In the genomic region with DNA sequence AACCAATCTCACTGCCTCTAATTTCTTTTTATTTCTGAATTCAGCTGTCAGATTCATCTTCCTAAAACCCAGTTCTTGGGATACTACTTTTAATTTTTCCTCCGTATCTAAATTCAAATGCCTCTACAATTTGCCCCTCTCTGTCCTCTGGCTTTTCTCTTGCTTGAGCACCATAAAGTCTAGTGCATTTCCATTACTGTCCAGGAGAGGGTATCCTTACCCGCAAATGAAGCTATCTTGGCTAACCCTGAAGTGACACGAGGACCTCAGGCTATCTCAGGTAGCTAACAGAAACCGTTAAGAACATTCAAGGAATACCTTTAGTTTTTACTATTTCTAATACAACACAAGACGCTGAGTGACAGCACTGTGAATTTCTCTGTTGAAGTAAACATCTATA, we compare ENCODE assay signal across 9 cellular contexts. TPM values are rescaled to one million over a fixed set of nuclear protein-coding genes. Genes with fewer than 3 reads are reported as not detected.
DNase-seq lines count a peak whose midpoint lies in the region; ATAC-seq and TF ChIP-seq lines count a peak whose summit lies in the region.
"Had no signal": no experiment of that assay in that cellular context is flagged by ENCODE, and none has a peak within 500 bp of the region (broad histone marks: within the 10 kb centered on the region; RNA-seq: fewer than 3 reads in every experiment).

No MANE protein-coding gene starts in this region.

- no peaks in the 10 kb centered on the region for H3K4me1 ChIP-seq in gastrocnemius medialis
- H3K4me1 ChIP-seq: tibial nerve had no signal

- H3K9me3 ChIP-seq in WERI-Rb-1 (ENCODE audit: severe bottlenecking) (no peaks in the 10 kb centered on the region), gastrocnemius medialis (no peaks in the 10 kb centered on the region)

- peak; percentile 61 for TF ChIP-seq CTCF in WERI-Rb-1 (IDR thresholded peaks at IDR 0.05; ENCODE audit: low read depth, low read length)
- peak in 1 of 5 experiments; percentile 13 for TF ChIP-seq CTCF in gastrocnemius medialis (IDR thresholded peaks at IDR 0.05 in 4 of 5, conservative IDR thresholded peaks at IDR 0.05 in 1 of 5)

- DNase-seq in NCI-H146 (lab: John Stamatoyannopoulos, UW) (peak; percentile 0), NCI-H146 treated with DMSO at 0.1 percent for 48 hours (lab: John Stamatoyannopoulos, UW; ENCODE audit: unreplicated experiment) (no peak), HT1080 (ENCODE audit: low read depth) (peak; percentile 18), WERI-Rb-1 (peak; percentile 12), left lobe of liver (ENCODE audit: low spot score) (no peak), gastrocnemius medialis (no peak)
- no peak for DNase-seq in activated CD4-positive, alpha-beta T cell treated with anti-CD3 and anti-CD28 coated beads, Interleukin-2, amount 50 U/mL, for 1 hour
- no peak for DNase-seq in naive thymus-derived CD8-positive, alpha-beta T cell

- H3K36me3 ChIP-seq in WERI-Rb-1 (no peaks in the 10 kb centered on the region), gastrocnemius medialis (no peaks in the 10 kb centered on the region)
- H3K36me3 ChIP-seq: tibial nerve had no signal

- H3K4me3 ChIP-seq in WERI-Rb-1 (ENCODE audit: low read depth, low read length) (no peak overlapping the region), gastrocnemius medialis (no peak overlapping the region)
- H3K4me3 ChIP-seq: tibial nerve had no signal

- POLR2A ChIA-PET in naive thymus-derived CD8-positive, alpha-beta T cell (lab: Charles Lee) = no interaction called here

- peaks cover 0 to 4% (median 0%) of the 10 kb centered on the region in 3 donors for H3K36me3 Mint-ChIP-seq in naive thymus-derived CD8-positive, alpha-beta T cell

- intact Hi-C loops in gastrocnemius medialis (cut with DNase I; ENCODE audit: low total_unique reads) = no loop called here

- H3K27me3 ChIP-seq in WERI-Rb-1 (ENCODE audit: insufficient read depth, low read depth, severe bottlenecking) = peaks cover 9% of the 10 kb centered on the region
- no peaks in the 10 kb centered on the region for H3K27me3 ChIP-seq in gastrocnemius medialis

- ATAC-seq in left lobe of liver (peak; percentile 83), gastrocnemius medialis (no peak)
- ATAC-seq in naive thymus-derived CD8-positive, alpha-beta T cell = no peak

- peaks cover 0 to 1% (median 0%) of the 10 kb centered on the region in 4 donors for H3K4me1 Mint-ChIP-seq in naive thymus-derived CD8-positive, alpha-beta T cell

- no peak overlapping the region for H3K27ac ChIP-seq in WERI-Rb-1
- H3K27ac ChIP-seq in gastrocnemius medialis = no peak overlapping the region
- H3K27ac ChIP-seq: tibial nerve had no signal

- no peak overlapping the region for H3K4me3 Mint-ChIP-seq in naive thymus-derived CD8-positive, alpha-beta T cell

- TF ChIP-seq POLR2A in gastrocnemius medialis (IDR thresholded peaks at IDR 0.05) = no peak

- no peak overlapping the region for H3K27ac Mint-ChIP-seq in naive thymus-derived CD8-positive, alpha-beta T cell

- no peaks in the 10 kb centered on the region for H3K27me3 Mint-ChIP-seq in naive thymus-derived CD8-positive, alpha-beta T cell

- in situ Hi-C loops in gastrocnemius medialis (cut with MboI; ENCODE audit: low sequenced_read_pairs in 4 of 4) = no loop called here

- H3K9me3 Mint-ChIP-seq in naive thymus-derived CD8-positive, alpha-beta T cell = peaks cover 0 to 13% (median 0%) of the 10 kb centered on the region in 9 donors

RNA-seq across cellular contexts. Expression of a gene that starts 49.4 kb away (rescaled TPM):
- not detected in 2 replicates for total RNA-seq in HT1080 (2014; rRNA removed; shearing (Covaris generic))
- polyA plus RNA-seq in HT1080 (2015; cell fraction: cytosol; rRNA removed) = not detected in 2 replicates
- not detected in 2 replicates for polyA plus RNA-seq in HT1080 (2015; cell fraction: nucleus; rRNA removed)
- not detected for total RNA-seq in left lobe of liver
- not detected for total RNA-seq in naive thymus-derived CD8-positive, alpha-beta T cell
- not detected for polyA plus RNA-seq in naive thymus-derived CD8-positive, alpha-beta T cell
- total RNA-seq in gastrocnemius medialis = under 1 TPM in 1 of 4 donors, not detected in 3; 0.29 TPM
- total RNA-seq: tibial nerve had no signal

Comparison
In these comparisons a context has a peak if more than half of its experiments do, and no peak if none do; other contexts are left out.
1. DNase-seq: peak in NCI-H146 (single experiment), HT1080 (single experiment) and WERI-Rb-1 (single experiment); none in NCI-H146 treated with DMSO at 0.1 percent for 48 hours (single experiment), left lobe of liver (single experiment), activated CD4-positive, alpha-beta T cell treated with anti-CD3 and anti-CD28 coated beads, Interleukin-2, amount 50 U/mL, for 1 hour (single experiment), naive thymus-derived CD8-positive, alpha-beta T cell (0 of 10) and gastrocnemius medialis (0 of 2).